18 cellular contexts compared by ENCODE assay signal in the genomic region with DNA sequence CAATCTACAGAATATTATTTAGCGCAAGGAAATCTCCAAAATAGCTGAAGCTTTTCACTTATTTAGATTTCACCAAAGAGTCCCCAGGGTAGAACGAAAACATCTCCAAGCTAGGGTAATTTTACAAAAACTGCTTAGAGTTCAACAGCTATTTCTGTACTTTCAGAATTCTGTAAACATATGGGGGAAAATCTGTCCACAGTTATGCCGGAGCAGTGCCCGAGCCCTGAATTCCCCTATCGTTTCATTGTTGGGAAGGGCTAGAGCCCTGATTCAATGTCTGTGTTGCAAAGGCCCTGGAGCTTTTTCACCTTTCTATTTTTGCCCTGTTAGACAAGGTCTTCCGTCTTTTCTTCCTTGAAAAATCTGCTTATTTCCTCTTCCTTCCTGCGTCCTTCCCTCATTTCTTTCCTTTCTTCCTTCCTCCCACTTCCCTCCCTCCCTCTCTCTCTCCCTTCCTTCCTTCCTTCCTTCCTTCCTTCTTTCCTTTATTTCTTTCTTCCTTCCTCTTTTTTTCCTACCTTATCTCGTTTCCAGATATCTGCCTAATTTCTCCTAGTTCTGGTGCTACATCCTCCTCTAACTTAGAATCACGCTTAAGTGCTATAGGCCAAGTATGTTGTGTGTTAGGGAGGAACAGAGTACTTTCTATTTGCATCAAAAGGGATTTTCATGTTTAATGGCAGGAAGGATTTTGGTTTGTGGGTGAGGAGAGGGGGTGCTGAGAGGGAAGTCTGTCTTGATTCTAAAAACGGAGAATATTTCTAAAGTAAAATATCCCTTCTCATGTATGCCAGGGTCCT.
DNase-seq lines count a peak whose midpoint lies in the region; ATAC-seq and TF ChIP-seq lines count a peak whose summit lies in the region.
"Had no signal": no experiment of that assay in that cellular context is flagged by ENCODE, and none has a peak within 500 bp of the region (broad histone marks: within the 10 kb centered on the region; RNA-seq: fewer than 3 reads in every experiment).

No MANE protein-coding gene starts in this region.

- H4K20me1 ChIP-seq in PC-9 (ENCODE audit: insufficient read depth) = no peaks in the 10 kb centered on the region
- H4K20me1 ChIP-seq in osteoblast (ENCODE audit: insufficient read depth, low read length) = no peaks in the 10 kb centered on the region

- H3K9ac ChIP-seq in skeletal muscle tissue (ENCODE audit: low read depth in 1 of 3, low read length in 3 of 3) = no peak overlapping the region

- H3K27me3 ChIP-seq in PC-9 (ENCODE audit: insufficient read depth, low read depth) (no peaks in the 10 kb centered on the region), skeletal muscle tissue (ENCODE audit: control insufficient read depth in 3 of 3, insufficient read depth in 3 of 3, low read length in 3 of 3) (no peaks in the 10 kb centered on the region), osteoblast (ENCODE audit: insufficient read depth, low read length) (peaks cover 4% of the 10 kb centered on the region)
- H3K27me3 ChIP-seq: SJCRH30 had no signal

- H3K9me3 ChIP-seq in PC-9 (ENCODE audit: insufficient read depth, low read depth) = no peaks in the 10 kb centered on the region; the same call in 1 of the 2 replicates
- H3K9me3 ChIP-seq in skeletal muscle tissue (ENCODE audit: control insufficient read depth in 3 of 3, low read length in 3 of 3) = no peaks in the 10 kb centered on the region
- H3K9me3 ChIP-seq in osteoblast (ENCODE audit: low read depth, low read length) = no peaks in the 10 kb centered on the region
- H3K9me3 ChIP-seq: SJCRH30 had no signal

- CTCF ChIA-PET in PC-9 (lab: Charles Lee) = no interaction called here

- H3K4me1 ChIP-seq in PC-9 (replicated peaks; ENCODE audit: insufficient read depth) (no peaks in the 10 kb centered on the region), skeletal muscle tissue (ENCODE audit: control insufficient read depth in 3 of 3, insufficient read depth in 3 of 3, low read length in 3 of 3) (no peaks in the 10 kb centered on the region), osteoblast (ENCODE audit: insufficient read depth, low read length) (no peaks in the 10 kb centered on the region)
- H3K4me1 ChIP-seq: SJCRH30 had no signal

- POLR2A ChIA-PET in PC-9 (lab: Charles Lee; ENCODE audit: unreplicated experiment) = no interaction called here

- TF ChIP-seq CTCF in PC-9 (conservative IDR thresholded peaks at IDR 0.05) (no peak), osteoblast (IDR thresholded peaks at IDR 0.05; ENCODE audit: extremely low read depth, low read depth, low read length) (no peak)

- H3K79me2 ChIP-seq in PC-9 (ENCODE audit: low read depth) (no peaks in the 10 kb centered on the region), osteoblast (ENCODE audit: insufficient read depth, low read length) (no peaks in the 10 kb centered on the region)

- peak overlapping the region; percentile 63; the same call in 1 of the 2 replicates for H2AFZ ChIP-seq in PC-9
- H2AFZ ChIP-seq in osteoblast (ENCODE audit: low read length) = no peak overlapping the region

- peak; percentile 54 for ATAC-seq in GM19043 (IDR thresholded peaks at IDR 0.05; ENCODE audit: low read depth, unreplicated experiment)
- ATAC-seq in HG02798 (IDR thresholded peaks at IDR 0.05; ENCODE audit: poor library complexity, unreplicated experiment) = peak; percentile 49
- no peak for ATAC-seq in GM18858 (IDR thresholded peaks at IDR 0.05; ENCODE audit: unreplicated experiment)
- ATAC-seq: K562 had no signal

- no peak overlapping the region for H3K27ac ChIP-seq in PC-9
- H3K27ac ChIP-seq in skeletal muscle tissue (ENCODE audit: low read depth, low read length) = peak overlapping the region; percentile 25
- no peak overlapping the region for H3K27ac ChIP-seq in osteoblast (ENCODE audit: low read depth, low read length)
- H3K27ac ChIP-seq: HL-60, SJCRH30 had no signal

- no peaks in the 10 kb centered on the region for H3K9me2 ChIP-seq in PC-9 (ENCODE audit: insufficient read depth)

- BruUV-seq in PC-9 (replicated peaks; lab: Mats Ljungman, UMichigan) = no TSS peak

- no peak overlapping the region for H3K4me2 ChIP-seq in PC-9
- no peak overlapping the region for H3K4me2 ChIP-seq in osteoblast (ENCODE audit: insufficient read depth, low read length)

- H3K4me3 ChIP-seq in PC-9 = no peak overlapping the region
- no peak overlapping the region for H3K4me3 ChIP-seq in skeletal muscle tissue (ENCODE audit: low read length in 3 of 3)
- H3K4me3 ChIP-seq in osteoblast (ENCODE audit: insufficient read depth, low read length) = no peak overlapping the region
- H3K4me3 ChIP-seq: K562, SJCRH30 had no signal

- DNase-seq in PC-9 (no peak), NCI-H1092 treated with DMSO at 0.1 percent for 48 hours (lab: John Stamatoyannopoulos, UW) (no peak), NK-92 (lab: John Stamatoyannopoulos, UW; ENCODE audit: unreplicated experiment) (no peak), osteoblast (ENCODE audit: insufficient read length, low spot score, missing footprints) (no peak)
- DNase-seq: DMS153, HCEC 1CT, NCI-H1105, NCI-H1694 treated with DMSO at 0.1 percent for 48 hours, NCI-H446, NCI-H748 treated with DMSO at 0.1 percent for 48 hours, SJCRH30, SW 1271 had no signal

- H3K36me3 ChIP-seq in PC-9 (ENCODE audit: low read depth) = no peaks in the 10 kb centered on the region
- no peaks in the 10 kb centered on the region for H3K36me3 ChIP-seq in skeletal muscle tissue (ENCODE audit: control insufficient read depth in 3 of 3, insufficient read depth in 3 of 3, low read length in 3 of 3)
- no peaks in the 10 kb centered on the region for H3K36me3 ChIP-seq in osteoblast (ENCODE audit: insufficient read depth, low read length)
- H3K36me3 ChIP-seq: SJCRH30 had no signal

- intact Hi-C loops in PC-9 (cut with micrococcal nuclease; ENCODE audit: unreplicated experiment) = no loop called here

- H3F3A ChIP-seq in PC-9 (ENCODE audit: insufficient read depth, low read depth) = no peaks in the 10 kb centered on the region
